ENCODE assay signal across 8 cellular contexts in the genomic region with DNA sequence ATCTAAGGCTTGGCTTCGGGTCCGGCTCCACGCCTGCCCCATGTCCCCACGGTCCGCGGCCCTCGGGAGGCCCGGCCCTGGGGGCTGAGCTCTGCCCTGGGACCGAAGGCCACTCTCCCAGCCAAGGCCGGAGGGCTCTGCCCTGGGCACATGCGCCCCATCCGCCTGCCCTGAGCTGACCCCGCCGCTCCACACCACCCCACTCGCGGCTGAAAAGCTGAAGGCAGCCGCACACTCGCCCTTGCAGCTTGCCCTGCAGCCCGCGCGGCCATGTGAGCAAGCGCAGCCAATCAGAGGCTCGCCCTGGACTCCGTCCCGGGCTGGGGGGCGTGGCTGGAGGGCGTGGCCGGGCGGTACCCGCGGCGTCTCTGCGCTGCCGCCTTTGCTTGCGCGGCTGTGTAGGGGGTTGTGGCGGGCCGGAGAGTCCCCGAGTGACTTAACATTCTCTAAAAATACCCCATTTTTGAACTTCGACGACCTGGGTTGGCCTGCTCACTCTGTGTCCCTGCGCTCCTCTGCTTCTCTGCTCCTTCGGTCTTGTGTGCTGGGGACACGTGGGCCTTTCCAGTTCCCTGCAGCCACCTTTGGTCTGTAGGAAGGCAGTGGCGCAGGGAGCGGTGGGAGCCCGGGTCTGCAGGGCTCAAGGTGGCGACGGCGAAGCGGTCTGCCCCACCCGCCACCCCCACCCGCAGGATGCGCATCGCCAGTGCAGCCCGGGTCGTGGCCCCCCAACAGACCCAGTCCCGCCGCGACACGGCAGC. TPM values are rescaled to one million over a fixed set of nuclear protein-coding genes. Genes with fewer than 3 reads are reported as not detected.
DNase-seq lines count a peak whose midpoint lies in the region; ATAC-seq and TF ChIP-seq lines count a peak whose summit lies in the region.

No MANE protein-coding gene starts in this region.

- H3K36me3 ChIP-seq in KMS-11 (ENCODE audit: insufficient read depth) (no peaks in the 10 kb centered on the region), testis (ENCODE audit: low read depth, missing control alignments) (no peaks in the 10 kb centered on the region)

- peak overlapping the region; percentile 18; the same call in 1 of the 2 replicates for H3K9ac ChIP-seq in KMS-11

- H3K4me2 ChIP-seq in KMS-11 = peak overlapping the region; percentile 33

- H3K4me3 ChIP-seq in KMS-11 (IDR thresholded peaks at IDR 0.05; ENCODE audit: insufficient read depth, low read depth, low read length) = no peak overlapping the region
- peak overlapping the region; percentile 50 to 63 for H3K4me3 ChIP-seq in testis

- WGBS in testis, 2 donors = 0 to 1% methylated on average over 8 to 51 of the region's 61 CpGs

- no peaks in the 10 kb centered on the region for H3K79me2 ChIP-seq in KMS-11 (ENCODE audit: insufficient read depth, low read depth)

- peak overlapping the region; percentile 75 for H2AFZ ChIP-seq in KMS-11 (ENCODE audit: low read depth)

- TF ChIP-seq CTCF in KMS-11 (conservative IDR thresholded peaks at IDR 0.05; ENCODE audit: low read depth, low read length) = no peak
- no peak for TF ChIP-seq CTCF in testis (IDR thresholded peaks at IDR 0.05)

- DNase-seq in ELR (ENCODE audit: low read depth) = peak; percentile 90
- peak; percentile 81 for DNase-seq in SHP77 treated with DMSO at 0.1 percent for 48 hours (lab: John Stamatoyannopoulos, UW)
- DNase-seq in activated gamma-delta T cell treated with anti-CD3 and anti-CD28 coated beads, Interleukin-2, amount 50 U/mL, for 16 hours (ENCODE audit: low read depth) = peak; percentile 94
- DNase-seq in germinal center (ENCODE audit: low spot score) = peak; percentile 98
- DNase-seq in occipital lobe (lab: John Stamatoyannopoulos, UW) = peak; percentile 95
- DNase-seq in testis = peak; percentile 96

- H3K27ac ChIP-seq in KMS-11 = no peak overlapping the region
- H3K27ac ChIP-seq in testis = no peak overlapping the region

- H4K20me1 ChIP-seq in KMS-11 (ENCODE audit: insufficient read depth) = no peaks in the 10 kb centered on the region

- H3K4me1 ChIP-seq in KMS-11 (ENCODE audit: low read depth, poor library complexity, severe bottlenecking) (peaks cover 5% of the 10 kb centered on the region), testis (peaks cover 8% of the 10 kb centered on the region)

- no peaks in the 10 kb centered on the region for H3K9me3 ChIP-seq in testis

- H3K27me3 ChIP-seq in KMS-11 (ENCODE audit: insufficient read depth, low read depth) (no peaks in the 10 kb centered on the region), testis (no peaks in the 10 kb centered on the region)

- TF ChIP-seq POLR2A in testis (IDR thresholded peaks at IDR 0.05) = no peak

- intact Hi-C loops in testis (cut with DNase I; ENCODE audit: low total_unique reads) = no loop called here

- ATAC-seq in GM21737 (IDR thresholded peaks at IDR 0.05; ENCODE audit: unreplicated experiment) = peak; percentile 84

RNA-seq across cellular contexts. Expression of gene MAP2K3, which starts 8.8 kb away (rescaled TPM):
- 1.7 TPM for total RNA-seq in occipital lobe
- total RNA-seq in testis = 10 to 100 TPM; 13.5 to 17.5 TPM
- 15.4 TPM for polyA plus RNA-seq in testis (ENCODE audit: insufficient read depth, low read depth, low replicate concordance)

RNA-seq across cellular contexts. Expression of gene NATD1, which starts 22.5 kb away (rescaled TPM):
- total RNA-seq in occipital lobe (1.1 TPM), testis (10 to 100 TPM; 17.9 to 20.0 TPM)
- polyA plus RNA-seq in testis (ENCODE audit: insufficient read depth, low read depth, low replicate concordance) = 12.1 TPM
